Comparison of ENCODE assay signal across 8 cellular contexts in the genomic region with DNA sequence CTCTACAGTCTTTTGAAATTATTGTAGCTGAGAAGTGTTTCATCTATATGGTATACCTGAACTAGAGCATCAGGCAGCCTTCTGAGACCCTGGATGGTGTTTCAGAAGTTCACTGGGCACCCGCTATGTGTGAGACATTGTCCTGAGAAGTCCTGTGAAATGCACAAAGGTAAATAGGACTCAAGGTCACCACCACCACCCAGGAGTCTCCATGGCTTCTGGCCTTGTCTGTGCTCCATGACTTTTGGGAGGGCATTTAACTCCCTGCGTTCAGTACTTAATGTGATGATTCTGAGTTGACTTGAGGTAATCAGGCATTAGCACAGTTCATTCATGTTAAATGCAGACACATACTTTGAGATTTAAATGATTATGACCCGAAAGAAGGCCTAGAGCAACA. TPM values are rescaled to one million over a fixed set of nuclear protein-coding genes. Genes with fewer than 3 reads are reported as not detected.
DNase-seq lines count a peak whose midpoint lies in the region; ATAC-seq and TF ChIP-seq lines count a peak whose summit lies in the region.

No MANE protein-coding gene starts in this region.

- no peaks in the 10 kb centered on the region for H3K9me3 Mint-ChIP-seq in dendritic cell treated with granulocyte-macrophage colony-stimulating factor and Interleukin-4, amounts not matched to agents 40 ng/mL and 50 ng/mL, for 4 days
- no peaks in the 10 kb centered on the region for H3K9me3 Mint-ChIP-seq in naive thymus-derived CD8-positive, alpha-beta T cell

- H3K4me3 Mint-ChIP-seq in dendritic cell treated with granulocyte-macrophage colony-stimulating factor and Interleukin-4, amounts not matched to agents 40 ng/mL and 50 ng/mL, for 4 days: peak overlapping the region; percentile 89
- H3K4me3 Mint-ChIP-seq in naive thymus-derived CD8-positive, alpha-beta T cell: peak overlapping the region; percentile 88 to 99 (median 94)

- H3K4me1 ChIP-seq in Loucy (ENCODE audit: insufficient read depth, low read length, poor library complexity, severe bottlenecking): peaks cover 34% of the 10 kb centered on the region

- no peaks in the 10 kb centered on the region for H3K27me3 ChIP-seq in Loucy (ENCODE audit: insufficient read depth, low read length, poor library complexity, severe bottlenecking)

- in situ Hi-C loops in KBM-7 (cut with MboI; ENCODE audit: low pct_unique_long_range_greater_than_20kb, low sequenced_read_pairs): no loop called here

- peaks cover 28% of the 10 kb centered on the region for H3K4me1 Mint-ChIP-seq in dendritic cell treated with granulocyte-macrophage colony-stimulating factor and Interleukin-4, amounts not matched to agents 40 ng/mL and 50 ng/mL, for 4 days (ENCODE audit: low read depth)
- H3K4me1 Mint-ChIP-seq in naive thymus-derived CD8-positive, alpha-beta T cell: peaks cover 22 to 51% (median 48%) of the 10 kb centered on the region in 4 donors

- ATAC-seq in naive thymus-derived CD8-positive, alpha-beta T cell: no peak
- no peak for ATAC-seq in GM18907 (IDR thresholded peaks at IDR 0.05; ENCODE audit: unreplicated experiment)
- no peak for ATAC-seq in GM18502 (IDR thresholded peaks at IDR 0.05; ENCODE audit: poor library complexity, unreplicated experiment)

- DNase-seq in AG10803 (ENCODE audit: low read depth): no peak
- peak in 1 of 10 donors; percentile 5 for DNase-seq in naive thymus-derived CD8-positive, alpha-beta T cell
- no peak for DNase-seq in KBM-7
- no peak for DNase-seq in amygdala (lab: John Stamatoyannopoulos, UW)

- peak overlapping the region; percentile 72 for H3K4me3 ChIP-seq in AG10803 (ENCODE audit: low read length)
- H3K4me3 ChIP-seq in Loucy (ENCODE audit: low read length, poor library complexity, severe bottlenecking): peak overlapping the region; percentile 94

- H3K9ac ChIP-seq in Loucy (ENCODE audit: low read depth, low read length, poor library complexity, severe bottlenecking): peak overlapping the region; percentile 80

- no peaks in the 10 kb centered on the region for H3K9me2 ChIP-seq in Loucy (replicated peaks; ENCODE audit: low read depth, low read length)

- H4K20me1 ChIP-seq in Loucy (ENCODE audit: insufficient read depth, low read length, poor library complexity, severe bottlenecking): peaks cover 23% of the 10 kb centered on the region

- TF ChIP-seq CTCF in AG10803 (conservative IDR thresholded peaks at IDR 0.05; ENCODE audit: low read length) (no peak), Loucy (conservative IDR thresholded peaks at IDR 0.05; ENCODE audit: low read length) (no peak)

- H3K36me3 ChIP-seq in Loucy (ENCODE audit: insufficient read depth, low read length): no peaks in the 10 kb centered on the region

- intact Hi-C loops in dendritic cell treated with granulocyte-macrophage colony-stimulating factor and Interleukin-4, amounts not matched to agents 40 ng/mL and 50 ng/mL, for 4 days (cut with micrococcal nuclease): loop anchor here (5.0 kb wide), 1 partner anchor 93 kb away; a partner anchor contains a TSS

- no peaks in the 10 kb centered on the region for H3K9me3 ChIP-seq in Loucy (ENCODE audit: insufficient read depth, low read depth, low read length)

- H3K36me3 Mint-ChIP-seq in dendritic cell treated with granulocyte-macrophage colony-stimulating factor and Interleukin-4, amounts not matched to agents 40 ng/mL and 50 ng/mL, for 4 days (ENCODE audit: low read depth): peaks cover 22% of the 10 kb centered on the region
- peaks cover 0 to 11% (median 2%) of the 10 kb centered on the region in 3 donors for H3K36me3 Mint-ChIP-seq in naive thymus-derived CD8-positive, alpha-beta T cell

- POLR2A ChIA-PET in naive thymus-derived CD8-positive, alpha-beta T cell (lab: Charles Lee): interaction anchor here (1.2 kb wide), 1 partner anchor 92 kb away, joined by 4 read pairs; a partner anchor contains a TSS

- no peaks in the 10 kb centered on the region for H3F3A ChIP-seq in Loucy (ENCODE audit: low read depth)

- peaks cover 8% of the 10 kb centered on the region for H3K27me3 Mint-ChIP-seq in dendritic cell treated with granulocyte-macrophage colony-stimulating factor and Interleukin-4, amounts not matched to agents 40 ng/mL and 50 ng/mL, for 4 days
- peaks cover 0 to 8% (median 2%) of the 10 kb centered on the region in 5 donors for H3K27me3 Mint-ChIP-seq in naive thymus-derived CD8-positive, alpha-beta T cell

- peaks cover 30% of the 10 kb centered on the region for H3K79me2 ChIP-seq in Loucy (ENCODE audit: insufficient read depth, low read length)

- peak overlapping the region; percentile 85 for H3K27ac Mint-ChIP-seq in dendritic cell treated with granulocyte-macrophage colony-stimulating factor and Interleukin-4, amounts not matched to agents 40 ng/mL and 50 ng/mL, for 4 days
- H3K27ac Mint-ChIP-seq in naive thymus-derived CD8-positive, alpha-beta T cell: peak overlapping the region; percentile 63 to 96 (median 94)

- peak overlapping the region; percentile 81; the same call in 1 of the 2 replicates for H2AFZ ChIP-seq in Loucy (ENCODE audit: low read length)

- peak overlapping the region; percentile 98 for H3K4me2 ChIP-seq in Loucy (ENCODE audit: low read depth, low read length, poor library complexity, severe bottlenecking)

RNA-seq across cellular contexts. Expression of a gene that starts 1.1 kb away (rescaled TPM):
- 10 to 100 TPM in 1 of 2 experiments, 1 to 10 TPM in 1; 9.5 to 10.1 TPM for total RNA-seq in naive thymus-derived CD8-positive, alpha-beta T cell
- 1 to 10 TPM in 1 of 3 donors, under 1 TPM in 2; 0.69 to 2.2 (median 0.92) TPM for polyA plus RNA-seq in naive thymus-derived CD8-positive, alpha-beta T cell

RNA-seq across cellular contexts. Expression of a gene that starts 53.1 kb away (rescaled TPM):
- 1 to 10 TPM; 2.0 to 2.2 TPM for total RNA-seq in naive thymus-derived CD8-positive, alpha-beta T cell
- polyA plus RNA-seq in naive thymus-derived CD8-positive, alpha-beta T cell: under 1 TPM in 1 of 3 donors, not detected in 2; 0.26 TPM
